ENCODE assay signal across 8 cellular contexts in the genomic region with DNA sequence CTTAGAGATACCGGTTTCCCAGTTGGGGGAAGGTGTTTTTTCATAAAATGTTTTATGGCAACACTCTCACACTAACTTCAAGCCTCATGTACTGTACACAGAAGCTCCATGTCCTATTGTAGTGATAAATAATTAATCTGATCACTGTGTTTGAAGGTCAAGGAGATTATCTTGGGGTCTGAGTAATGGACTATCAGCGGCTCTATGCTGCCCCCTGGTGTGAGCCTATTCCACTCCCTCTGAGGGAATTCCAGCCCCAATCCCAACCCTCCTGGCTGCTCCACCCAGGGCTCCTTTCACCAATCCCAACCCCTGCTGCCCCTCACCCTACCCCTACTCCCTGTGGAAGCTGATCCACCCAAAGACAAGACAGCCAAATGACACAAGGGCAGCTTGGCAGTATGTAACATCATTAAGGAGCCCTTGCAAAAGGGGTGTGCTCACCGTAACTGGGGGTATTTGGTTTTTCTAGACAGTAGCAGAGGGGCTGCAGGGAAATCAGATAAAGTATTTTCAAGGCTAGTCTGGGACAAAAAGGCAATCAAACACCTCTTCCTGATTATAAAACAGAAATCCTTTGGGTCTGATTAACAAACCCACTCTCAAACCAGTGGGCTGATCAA. TPM values are rescaled to one million over a fixed set of nuclear protein-coding genes. Genes with fewer than 3 reads are reported as not detected.
A peak's percentile ranks its signal among the peaks of the same experiment; 100 is the strongest.
DNase-seq lines count a peak whose midpoint lies in the region; ATAC-seq and TF ChIP-seq lines count a peak whose summit lies in the region.

No MANE protein-coding gene starts in this region.

- no peaks in the 10 kb centered on the region for H3K4me1 ChIP-seq in CD8-positive, alpha-beta memory T cell (ENCODE audit: insufficient read depth, low read length)
- no peaks in the 10 kb centered on the region for H3K4me1 ChIP-seq in SJSA1 (replicated peaks)

- CTCF ChIA-PET in CD8-positive, alpha-beta memory T cell (lab: Charles Lee): interaction anchor here (0.8 to 3.4 kb wide), 15 partner anchors 10 to 97 kb away, joined by 3 to 15 read pairs (median 3); no protein-coding TSS in a partner anchor

- no peaks in the 10 kb centered on the region for H3K27me3 Mint-ChIP-seq in CD8-positive, alpha-beta memory T cell

- H3K27ac Mint-ChIP-seq in CD8-positive, alpha-beta memory T cell: peak overlapping the region in 2 of 8 donors; percentile 43 to 93

- TF ChIP-seq CTCF in HFF-Myc (IDR thresholded peaks at IDR 0.05; ENCODE audit: low read depth, low read length, missing control alignments) (peak; percentile 92), brain microvascular endothelial cell (IDR thresholded peaks at IDR 0.05; ENCODE audit: low read depth, low read length, missing control alignments) (peak; percentile 91)

- H3K9me3 Mint-ChIP-seq in CD8-positive, alpha-beta memory T cell: no peaks in the 10 kb centered on the region

- no peak overlapping the region for H3K4me3 ChIP-seq in CD8-positive, alpha-beta memory T cell (ENCODE audit: low read length)
- no peak overlapping the region for H3K4me3 ChIP-seq in HFF-Myc (replicated peaks; ENCODE audit: low read depth, low read length)
- H3K4me3 ChIP-seq in SJSA1: no peak overlapping the region
- no peak overlapping the region for H3K4me3 ChIP-seq in brain microvascular endothelial cell (ENCODE audit: low read depth, low read length)

- in situ Hi-C loops in brain microvascular endothelial cell (cut with HindIII; ENCODE audit: low pct_ligation_motif_present, low sequenced_read_pairs): no loop called here

- ATAC-seq in GM18858 (IDR thresholded peaks at IDR 0.05; ENCODE audit: unreplicated experiment): no peak
- ATAC-seq in HG03457 (IDR thresholded peaks at IDR 0.05; ENCODE audit: unreplicated experiment): no peak

- H3K4me1 Mint-ChIP-seq in CD8-positive, alpha-beta memory T cell: peaks cover 2 to 5% (median 2%) of the 10 kb centered on the region in 3 donors

- no peaks in the 10 kb centered on the region for H3K27me3 ChIP-seq in CD8-positive, alpha-beta memory T cell (ENCODE audit: insufficient read depth, low read length, poor library complexity, severe bottlenecking)
- H3K27me3 ChIP-seq in SJSA1 (replicated peaks) (no peaks in the 10 kb centered on the region; the same call in 1 of the 2 replicates), brain microvascular endothelial cell (replicated peaks) (no peaks in the 10 kb centered on the region)

- H3K36me3 Mint-ChIP-seq in CD8-positive, alpha-beta memory T cell: peaks cover 4 to 90% (median 14%) of the 10 kb centered on the region in 3 donors

- H3K27ac ChIP-seq in CD8-positive, alpha-beta memory T cell (ENCODE audit: low read depth, low read length): no peak overlapping the region
- H3K27ac ChIP-seq in SJSA1 (no peak overlapping the region), brain microvascular endothelial cell (no peak overlapping the region)

- H3K4me3 Mint-ChIP-seq in CD8-positive, alpha-beta memory T cell: no peak overlapping the region

- H3K36me3 ChIP-seq in CD8-positive, alpha-beta memory T cell (ENCODE audit: insufficient read depth, low read length): peaks cover 31% of the 10 kb centered on the region
- H3K36me3 ChIP-seq in SJSA1: peaks cover 76% of the 10 kb centered on the region
- peaks cover 28% of the 10 kb centered on the region for H3K36me3 ChIP-seq in brain microvascular endothelial cell (replicated peaks)

- no peaks in the 10 kb centered on the region for H3K9me3 ChIP-seq in CD8-positive, alpha-beta memory T cell (ENCODE audit: low read length)
- no peaks in the 10 kb centered on the region for H3K9me3 ChIP-seq in SJSA1 (replicated peaks)

- DNase-seq in CD8-positive, alpha-beta memory T cell: peak in 4 of 5 donors; percentile 19 to 57 (median 26)
- DNase-seq in HFF-Myc (ENCODE audit: extremely low read depth, low read depth) (no peak), SJSA1 (ENCODE audit: low read depth in 1 of 2, low spot score in 2 of 2) (peak; percentile 22 to 71), brain microvascular endothelial cell (peak; percentile 20), kidney glomerular epithelial cell (lab: John Stamatoyannopoulos, UW) (peak; percentile 33)
- peak; percentile 15 for DNase-seq in stimulated activated CD8-positive, alpha-beta memory T cell treated with anti-CD3 and anti-CD28 coated beads, Interleukin-15, amount 100 ng/mL, for 1 hour (ENCODE audit: low read depth)

- POLR2A ChIA-PET in CD8-positive, alpha-beta memory T cell (lab: Charles Lee): no interaction called here

RNA-seq across cellular contexts. Expression of a gene that starts 22.3 kb away (rescaled TPM):
- 10 to 100 TPM; 36.7 to 36.8 TPM for total RNA-seq in CD8-positive, alpha-beta memory T cell
- polyA plus RNA-seq in CD8-positive, alpha-beta memory T cell: 18.9 TPM
- 28.9 and 29.5 TPM in 2 replicates for total RNA-seq in SJSA1 (2014; rRNA removed; shearing (Covaris generic))

RNA-seq across cellular contexts. Expression of a gene that starts 22.4 kb away (rescaled TPM):
- 10 to 100 TPM; 32.8 to 33.3 TPM for total RNA-seq in CD8-positive, alpha-beta memory T cell
- 28.5 TPM for polyA plus RNA-seq in CD8-positive, alpha-beta memory T cell
- total RNA-seq in SJSA1 (2014; rRNA removed; shearing (Covaris generic)): 39.6 and 76.4 TPM in 2 replicates

RNA-seq across cellular contexts. Expression of a gene that starts 32.2 kb away (rescaled TPM):
- 10 to 100 TPM; 13.1 to 14.2 TPM for total RNA-seq in CD8-positive, alpha-beta memory T cell
- polyA plus RNA-seq in CD8-positive, alpha-beta memory T cell: 4.1 TPM
- total RNA-seq in SJSA1 (2014; rRNA removed; shearing (Covaris generic)): 0.06 and 0.87 TPM in 2 replicates

RNA-seq across cellular contexts. Expression of a gene that starts 51.0 kb away (rescaled TPM):
- 10 to 100 TPM; 53.9 to 58.8 TPM for total RNA-seq in CD8-positive, alpha-beta memory T cell
- polyA plus RNA-seq in CD8-positive, alpha-beta memory T cell: 41.5 TPM
- 25.3 and 29.5 TPM in 2 replicates for total RNA-seq in SJSA1 (2014; rRNA removed; shearing (Covaris generic))
